In genomic region chr1:165053273-165053835, GRCh38 we compare ENCODE assay signal across 23 cellular contexts.
"Had no signal": no experiment of that assay in that cellular context is flagged by ENCODE, and none has a peak within 500 bp of the region (broad histone marks: within the 10 kb centered on the region; RNA-seq: fewer than 3 reads in every experiment).

No MANE protein-coding gene starts in this region.

- ATAC-seq: activated CD8-positive, alpha-beta T cell treated with anti-CD3 and anti-CD28 coated beads for 36 hours; body of pancreas; foreskin keratinocyte; left colon; stimulated activated naive B cell treated with anti-CD40 and anti-IgM and Interleukin-4, amounts not matched to agents 10 μg/mL and 1 μg/mL and 100 μg/mL, for 72 hours; T-helper 17 cell had no signal

- H3K4me1 Mint-ChIP-seq: activated naive CD4-positive, alpha-beta T cell treated with anti-CD3 and anti-CD28 coated beads, Interleukin-2, amount 50 U/mL, for 24 hours; central memory CD8-positive, alpha-beta T cell; naive B cell; stimulated activated naive B cell treated with anti-CD40 and anti-IgM and Interleukin-4, amounts not matched to agents 10 μg/mL and 1 μg/mL and 100 μg/mL, for 72 hours; T-helper 17 cell had no signal

- H3K27ac Mint-ChIP-seq: activated CD8-positive, alpha-beta T cell treated with anti-CD3 and anti-CD28 coated beads for 36 hours; activated naive CD4-positive, alpha-beta T cell treated with anti-CD3 and anti-CD28 coated beads, Interleukin-2, amount 50 U/mL, for 24 hours; naive B cell; stimulated activated naive B cell treated with anti-CD40 and anti-IgM and Interleukin-4, amounts not matched to agents 10 μg/mL and 1 μg/mL and 100 μg/mL, for 72 hours; T-helper 17 cell had no signal

- H3K4me3 Mint-ChIP-seq: activated CD8-positive, alpha-beta T cell treated with anti-CD3 and anti-CD28 coated beads for 36 hours; activated naive CD4-positive, alpha-beta T cell treated with anti-CD3 and anti-CD28 coated beads, Interleukin-2, amount 50 U/mL, for 24 hours; central memory CD8-positive, alpha-beta T cell; naive B cell; stimulated activated naive B cell treated with anti-CD40 and anti-IgM and Interleukin-4, amounts not matched to agents 10 μg/mL and 1 μg/mL and 100 μg/mL, for 72 hours; T-helper 17 cell had no signal

- H3K9me3 ChIP-seq: adrenal gland, body of pancreas, neutrophil, tibial artery had no signal

- H3K27me3 ChIP-seq: adrenal gland, body of pancreas had no signal

- H3K27ac ChIP-seq: adrenal gland, body of pancreas, foreskin keratinocyte, neutrophil, tibial artery had no signal

- H3K4me3 ChIP-seq: adrenal gland, body of pancreas, tibial artery had no signal

- H3K36me3 Mint-ChIP-seq: naive B cell; stimulated activated naive B cell treated with anti-CD40 and anti-IgM and Interleukin-4, amounts not matched to agents 10 μg/mL and 1 μg/mL and 100 μg/mL, for 72 hours had no signal

- FAIRE-seq: islet of Langerhans, urothelium cell line had no signal

- H3K4me1 ChIP-seq: adrenal gland, body of pancreas, foreskin keratinocyte, tibial artery had no signal

- H3K9me3 Mint-ChIP-seq: activated CD8-positive, alpha-beta T cell treated with anti-CD3 and anti-CD28 coated beads for 36 hours; activated naive CD4-positive, alpha-beta T cell treated with anti-CD3 and anti-CD28 coated beads, Interleukin-2, amount 50 U/mL, for 24 hours; stimulated activated naive B cell treated with anti-CD40 and anti-IgM and Interleukin-4, amounts not matched to agents 10 μg/mL and 1 μg/mL and 100 μg/mL, for 72 hours had no signal

- DNase-seq: activated CD4-positive, alpha-beta T cell treated with anti-CD3 and anti-CD28 coated beads for 48 hours; activated CD8-positive, alpha-beta T cell treated with anti-CD3 and anti-CD28 coated beads for 36 hours; activated effector memory CD4-positive, alpha-beta T cell treated with anti-CD3 and anti-CD28 coated beads, Interleukin-2, amount 50 U/mL, for 16 hours; activated T-cell treated with anti-CD3 and anti-CD28 coated beads, Interleukin-2, amount 50 U/mL, for 48 hours; adrenal gland; body of pancreas; cortex of kidney; effector CD8-positive, alpha-beta T cell; foreskin keratinocyte; head of caudate nucleus; left colon; naive B cell; posterior cingulate gyrus; stimulated activated CD4-positive, alpha-beta T cell treated with anti-CD3 and anti-CD28 coated beads, Interleukin-15, amount 100 ng/mL, for 24 hours; stimulated activated CD4-positive, alpha-beta T cell treated with anti-CD3 and anti-CD28 coated beads, Interleukin-4, amount 100 ng/mL, for 1 hour; stimulated activated naive B cell treated with anti-CD40 and anti-IgM and Interleukin-4, amounts not matched to agents 10 μg/mL and 1 μg/mL and 100 μg/mL, for 72 hours; T-helper 17 cell; tibial artery had no signal

- H3K36me3 ChIP-seq: adrenal gland, neutrophil, tibial artery had no signal
